8 cellular contexts compared by ENCODE assay signal in the genomic region with DNA sequence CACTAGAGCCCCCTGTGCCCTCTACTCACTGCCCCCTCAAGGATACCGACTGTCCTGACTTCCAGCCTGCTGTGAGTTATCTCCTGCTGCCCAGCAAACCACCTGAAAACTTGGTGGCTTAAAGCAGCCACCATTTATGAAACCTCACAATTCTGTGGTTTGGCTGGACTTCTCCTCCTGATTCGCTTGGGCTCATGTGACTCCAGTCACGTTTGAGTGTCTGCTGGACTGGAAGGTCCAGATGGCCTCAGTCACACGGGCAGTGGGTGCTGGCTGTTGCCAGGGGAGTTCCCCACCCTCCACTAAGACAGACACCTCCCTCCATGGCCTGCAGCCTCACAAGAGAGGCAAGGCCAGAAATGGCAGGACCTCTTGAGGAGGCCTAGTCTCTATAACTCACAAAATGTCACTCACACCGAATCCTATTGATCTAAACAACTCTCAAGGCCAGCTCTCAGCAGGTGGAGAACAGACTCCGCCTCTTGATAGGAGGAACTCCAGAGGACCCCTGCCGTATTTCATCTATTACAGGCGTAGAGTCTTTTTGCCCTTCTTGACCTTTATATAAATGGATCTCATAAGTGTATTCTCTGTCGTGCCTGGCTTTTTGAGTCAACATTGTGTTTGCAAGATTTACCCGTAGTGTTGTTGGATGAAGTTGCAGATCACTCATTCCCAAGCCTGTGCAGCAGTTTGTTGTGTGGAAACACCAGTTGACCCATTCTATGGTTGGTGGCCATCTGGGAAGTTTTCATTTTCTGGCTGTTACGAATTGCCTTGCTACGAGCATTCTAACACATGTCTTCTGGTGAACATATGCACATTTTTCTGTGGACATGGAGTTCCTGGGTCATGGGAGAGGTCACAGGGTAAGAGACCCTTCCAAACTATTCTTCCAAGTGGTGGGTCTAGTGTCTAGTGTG. TPM values are rescaled to one million over a fixed set of nuclear protein-coding genes. Genes with fewer than 3 reads are reported as not detected.
A peak's percentile ranks its signal among the peaks of the same experiment; 100 is the strongest.
DNase-seq lines count a peak whose midpoint lies in the region; ATAC-seq and TF ChIP-seq lines count a peak whose summit lies in the region.

No MANE protein-coding gene starts in this region.

- peak overlapping the region; percentile 71 for H3K4me3 Mint-ChIP-seq in glutamatergic neuron (ENCODE audit: unreplicated experiment)

- H3K9me3 Mint-ChIP-seq in glutamatergic neuron (ENCODE audit: unreplicated experiment): peaks cover 15% of the 10 kb centered on the region

- no peaks in the 10 kb centered on the region for H3K36me3 Mint-ChIP-seq in glutamatergic neuron (ENCODE audit: unreplicated experiment)

- peaks cover 54% of the 10 kb centered on the region for H3K4me1 Mint-ChIP-seq in glutamatergic neuron (ENCODE audit: low read depth, unreplicated experiment)

- ATAC-seq in GM19467 (IDR thresholded peaks at IDR 0.05; ENCODE audit: unreplicated experiment) (peak; percentile 62), HG03457 (IDR thresholded peaks at IDR 0.05; ENCODE audit: unreplicated experiment) (peak; percentile 75), upper lobe of right lung (peak; percentile 50)

- H4K20me1 ChIP-seq in BLaER1 treated with 17β-estradiol and CSF1 and Interleukin-3, amounts not matched to agents 10 nM and 100 nM: peaks cover 88 to 100% (median 100%) of the 10 kb centered on the region in 11 experiments

- no peaks in the 10 kb centered on the region for H3K9me3 ChIP-seq in BLaER1 treated with 17β-estradiol and CSF1 and Interleukin-3, amounts not matched to agents 10 nM and 100 nM (replicated peaks in 1 of 11)
- H3K9me3 ChIP-seq in upper lobe of right lung: no peaks in the 10 kb centered on the region

- H3K27ac Mint-ChIP-seq in glutamatergic neuron (ENCODE audit: unreplicated experiment): peak overlapping the region; percentile 85

- peaks cover 28% of the 10 kb centered on the region for H3K27me3 Mint-ChIP-seq in glutamatergic neuron (ENCODE audit: unreplicated experiment)

- DNase-seq in glutamatergic neuron (no peak), upper lobe of right lung (peak; percentile 76), SIG-M5 treated with dmso at 0.1 percent for 504 hours (lab: John Stamatoyannopoulos, UW; ENCODE audit: unreplicated experiment) (no peak), NCI-H446 (lab: John Stamatoyannopoulos, UW) (no peak)
- DNase-seq in activated effector memory CD4-positive, alpha-beta T cell treated with anti-CD3 and anti-CD28 coated beads, Interleukin-2, amount 50 U/mL, for 16 hours: no peak

- H3K9ac ChIP-seq in BLaER1 treated with 17β-estradiol and CSF1 and Interleukin-3, amounts not matched to agents 10 nM and 100 nM: peak overlapping the region in 3 of 11 experiments; percentile 32 to 36 (median 35); a peak in 3 of 22 replicates

- TF ChIP-seq CTCF in glutamatergic neuron (IDR thresholded peaks at IDR 0.05; ENCODE audit: partially characterized antibody, unreplicated experiment) (no peak), upper lobe of right lung (IDR thresholded peaks at IDR 0.05) (no peak)

- H3K36me3 ChIP-seq in BLaER1 treated with 17β-estradiol and CSF1 and Interleukin-3, amounts not matched to agents 10 nM and 100 nM: peaks cover 37 to 87% (median 50%) of the 10 kb centered on the region in 11 experiments
- peaks cover 33% of the 10 kb centered on the region for H3K36me3 ChIP-seq in upper lobe of right lung

- peaks cover 68 to 91% (median 77%) of the 10 kb centered on the region in 10 experiments for H3K4me1 ChIP-seq in BLaER1 treated with 17β-estradiol and CSF1 and Interleukin-3, amounts not matched to agents 10 nM and 100 nM
- H3K4me1 ChIP-seq in upper lobe of right lung: peaks cover 63% of the 10 kb centered on the region

- intact Hi-C loops in upper lobe of right lung (cut with DNase I): no loop called here

- no peaks in the 10 kb centered on the region for H3K27me3 ChIP-seq in BLaER1 treated with 17β-estradiol and CSF1 and Interleukin-3, amounts not matched to agents 10 nM and 100 nM
- H3K27me3 ChIP-seq in upper lobe of right lung: no peaks in the 10 kb centered on the region

- peak overlapping the region; percentile 67 to 97 (median 87) for H3K4me2 ChIP-seq in BLaER1 treated with 17β-estradiol and CSF1 and Interleukin-3, amounts not matched to agents 10 nM and 100 nM

- peak overlapping the region in 1 of 10 experiments; percentile 1; a peak in 1 of 20 replicates for H3K4me3 ChIP-seq in BLaER1 treated with 17β-estradiol and CSF1 and Interleukin-3, amounts not matched to agents 10 nM and 100 nM
- no peak overlapping the region for H3K4me3 ChIP-seq in upper lobe of right lung

- H3K27ac ChIP-seq in BLaER1 treated with 17β-estradiol and CSF1 and Interleukin-3, amounts not matched to agents 10 nM and 100 nM: peak overlapping the region in 5 of 11 experiments; percentile 10 to 59 (median 37); a peak in 5 of 22 replicates
- peak overlapping the region; percentile 55 for H3K27ac ChIP-seq in upper lobe of right lung

RNA-seq across cellular contexts. Expression of a gene that starts 48.3 kb away (rescaled TPM):
- total RNA-seq in glutamatergic neuron (ENCODE audit: unreplicated experiment) (230 TPM), upper lobe of right lung (84.7 TPM)
